In genomic region chr9:121924700-121925099, GRCh38 we compare ENCODE assay signal across 17 cellular contexts.
DNase-seq lines count a peak whose midpoint lies in the region; ATAC-seq, FAIRE-seq and TF ChIP-seq lines count a peak whose summit lies in the region.
"Had no signal": no experiment of that assay in that cellular context is flagged by ENCODE, and none has a peak within 500 bp of the region (broad histone marks: within the 10 kb centered on the region; RNA-seq: fewer than 3 reads in every experiment).

No MANE protein-coding gene starts in this region.

- H3K27me3 ChIP-seq in body of pancreas (no peaks in the 10 kb centered on the region), small intestine (ENCODE audit: control insufficient read depth in 2 of 2, insufficient read depth in 2 of 2, low read length in 2 of 2) (no peaks in the 10 kb centered on the region), suprapubic skin (no peaks in the 10 kb centered on the region)

- 27% methylated on average over 4 of the region's 4 CpGs for WGBS in body of pancreas, 2 donors
- WGBS in small intestine, 3 donors: 14 to 37% (median 26%) methylated on average over 4 of the region's 4 CpGs
- WGBS in suprapubic skin: 72% methylated on average over 4 of the region's 4 CpGs

- H3K9me3 ChIP-seq in HEK293 (ENCODE audit: control insufficient read depth, insufficient read depth, low read depth, low read length): no peaks in the 10 kb centered on the region
- H3K9me3 ChIP-seq in body of pancreas: no peaks in the 10 kb centered on the region
- no peaks in the 10 kb centered on the region for H3K9me3 ChIP-seq in small intestine (ENCODE audit: control insufficient read depth, low read depth)
- no peaks in the 10 kb centered on the region for H3K9me3 ChIP-seq in suprapubic skin

- peaks cover 9% of the 10 kb centered on the region for H3K4me1 ChIP-seq in HEK293 (ENCODE audit: control insufficient read depth, insufficient read depth, low read length)
- H3K4me1 ChIP-seq in body of pancreas: no peaks in the 10 kb centered on the region
- no peaks in the 10 kb centered on the region for H3K4me1 ChIP-seq in small intestine (ENCODE audit: control insufficient read depth in 2 of 2, insufficient read depth in 1 of 2, low read depth in 1 of 2, low read length in 1 of 2)
- no peaks in the 10 kb centered on the region for H3K4me1 ChIP-seq in suprapubic skin

- TF ChIP-seq EP300 in suprapubic skin (IDR thresholded peaks at IDR 0.05): no peak

- intact Hi-C loops in body of pancreas (cut with DNase I): no loop called here

- TF ChIP-seq CTCF in HEK293 (tag by site-specific recombination; IDR thresholded peaks at IDR 0.05): no peak
- no peak for TF ChIP-seq CTCF in body of pancreas (IDR thresholded peaks at IDR 0.05)
- TF ChIP-seq CTCF in suprapubic skin (IDR thresholded peaks at IDR 0.05): no peak

- DNase-seq in NCI-H146 (lab: John Stamatoyannopoulos, UW) (peak; percentile 3), NCI-H146 treated with DMSO at 0.1 percent for 48 hours (lab: John Stamatoyannopoulos, UW; ENCODE audit: unreplicated experiment) (no peak), body of pancreas (peak in 3 of 4 donors; percentile 19 to 35 (median 28)), small intestine (peak; percentile 63), suprapubic skin (ENCODE audit: low spot score in 2 of 2) (no peak), SIG-M5 treated with dmso at 0.1 percent for 504 hours (lab: John Stamatoyannopoulos, UW; ENCODE audit: unreplicated experiment) (no peak), glomerular visceral epithelial cell (ENCODE audit: extremely low spot score) (no peak)
- DNase-seq: 8988T; CD8-positive, alpha-beta T cell; GOT3; Kasumi-1; NCI-H1105; NCI-H187; NCI-H510A treated with DMSO at 0.1 percent for 48 hours; SHP77 treated with DMSO at 0.1 percent for 48 hours had no signal

- CTCF ChIA-PET in HEK293 (lab: Yijun Ruan, JAX): interaction anchor here (0.8 kb wide), 1 partner anchor 379 kb away, joined by 3 read pairs; no protein-coding TSS in a partner anchor

- H3K4me3 ChIP-seq in HEK293 (ENCODE audit: low read depth, low read length): no peak overlapping the region
- H3K4me3 ChIP-seq in body of pancreas: no peak overlapping the region
- H3K4me3 ChIP-seq in small intestine (ENCODE audit: low read depth in 1 of 2, low read length in 2 of 2): no peak overlapping the region
- no peak overlapping the region for H3K4me3 ChIP-seq in suprapubic skin

- POLR2A ChIA-PET in HEK293 (lab: Yijun Ruan, JAX): interaction anchor here (0.7 kb wide), 1 partner anchor 295 kb away, joined by 6 read pairs; no protein-coding TSS in a partner anchor

- ATAC-seq in body of pancreas: no peak
- ATAC-seq: CD8-positive, alpha-beta T cell had no signal

- H3K36me3 ChIP-seq in HEK293 (ENCODE audit: control insufficient read depth in 2 of 2, insufficient read depth in 1 of 2, low read length in 2 of 2) (no peaks in the 10 kb centered on the region), body of pancreas (replicated peaks in 1 of 2; ENCODE audit: insufficient read depth in 1 of 2, low read depth in 2 of 2) (no peaks in the 10 kb centered on the region), small intestine (ENCODE audit: control insufficient read depth in 2 of 2, insufficient read depth in 2 of 2, low read length in 2 of 2) (no peaks in the 10 kb centered on the region), suprapubic skin (no peaks in the 10 kb centered on the region)

- no peak overlapping the region for H3K27ac ChIP-seq in HEK293 (ENCODE audit: extremely low read depth, low read depth, low read length)
- no peak overlapping the region for H3K27ac ChIP-seq in body of pancreas
- no peak overlapping the region for H3K27ac ChIP-seq in small intestine (ENCODE audit: low read depth in 1 of 2, low read length in 1 of 2)
- H3K27ac ChIP-seq in suprapubic skin: no peak overlapping the region

- TF ChIP-seq POLR2A in body of pancreas (IDR thresholded peaks at IDR 0.05): no peak
- TF ChIP-seq POLR2A in suprapubic skin (IDR thresholded peaks at IDR 0.05): no peak

- FAIRE-seq in small intestine (lab: Jason Lieb, UNC): no peak
- FAIRE-seq: GM12892 had no signal

TF ChIP-seq in HEK293, 187 proteins besides CTCF, POLR2A, EP300 and RAD21:
- TF ChIP-seq SP7 (tag by site-specific recombination; IDR thresholded peaks at IDR 0.05) (no peak), PRDM6 (tag by site-specific recombination; IDR thresholded peaks at IDR 0.05) (0 out of 2 replicates have a peak, but pooled peaks have one; percentile 27)

Comparison
In these comparisons a context has a peak if more than half of its experiments do, and no peak if none do; other contexts are left out.
1. DNase-seq: peak in NCI-H146 (single experiment), body of pancreas (3 of 4) and small intestine (single experiment); none in NCI-H146 treated with DMSO at 0.1 percent for 48 hours (single experiment), suprapubic skin (0 of 2), SIG-M5 treated with dmso at 0.1 percent for 504 hours (single experiment) and glomerular visceral epithelial cell (single experiment).